11 cellular contexts compared by ENCODE assay signal in the genomic region with DNA sequence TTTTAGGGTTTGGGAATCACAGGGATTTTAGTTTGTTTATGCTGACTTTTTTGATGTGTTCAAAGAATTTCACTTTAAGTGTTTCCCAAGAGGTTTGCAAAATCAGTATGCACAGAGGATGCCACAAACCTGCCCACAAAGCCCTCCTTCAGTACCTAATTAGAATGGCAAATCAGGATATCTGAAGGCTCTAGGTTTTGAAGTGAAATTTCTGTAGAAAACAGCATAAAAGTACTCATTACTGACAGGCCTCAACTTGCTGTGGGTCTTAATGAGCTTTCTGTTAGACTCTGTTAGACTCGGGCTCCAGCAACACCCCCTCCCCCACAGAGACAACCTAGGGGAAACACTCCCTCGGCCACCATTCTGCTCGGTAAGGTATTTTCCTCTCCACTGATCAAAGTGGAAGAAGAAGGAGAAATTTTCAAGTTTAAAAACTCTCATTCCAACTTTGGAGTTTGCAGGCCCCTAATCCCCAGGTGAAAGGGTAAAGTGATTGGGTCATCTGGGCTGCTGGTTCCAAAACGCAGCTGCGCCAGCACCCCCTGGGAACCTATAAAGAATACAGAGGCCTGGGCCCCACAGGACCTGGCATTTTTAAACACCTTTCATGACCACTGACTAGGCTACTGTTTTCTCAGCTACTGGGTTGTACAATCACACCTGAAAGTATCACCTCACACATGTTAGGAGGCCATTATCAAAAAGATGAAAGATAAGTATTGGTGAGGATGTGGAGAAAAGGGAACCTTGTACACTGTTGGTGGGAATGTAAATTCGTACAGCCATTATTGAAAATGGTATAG.
DNase-seq lines count a peak whose midpoint lies in the region; ATAC-seq, FAIRE-seq and TF ChIP-seq lines count a peak whose summit lies in the region.
"Had no signal": no experiment of that assay in that cellular context is flagged by ENCODE, and none has a peak within 500 bp of the region (broad histone marks: within the 10 kb centered on the region; RNA-seq: fewer than 3 reads in every experiment).

No MANE protein-coding gene starts in this region.

- no peak overlapping the region for H2BK5ac ChIP-seq in H1 (ENCODE audit: low read depth, low read length)

- no peak overlapping the region for H2AFZ ChIP-seq in H1 (ENCODE audit: low read length)

- no peak for TF ChIP-seq EP300 in H1 (IDR thresholded peaks at IDR 0.05; ENCODE audit: borderline replicate concordance in 1 of 2, low read depth in 2 of 2, low read length in 2 of 2)

- H3K27me3 ChIP-seq in H1 (replicated peaks in 1 of 4; ENCODE audit: control insufficient read depth in 3 of 4, extremely low read depth in 1 of 4, insufficient read depth in 3 of 4, low read length in 3 of 4) (no peaks in the 10 kb centered on the region), A673 (replicated peaks; ENCODE audit: insufficient read depth, low read depth, low read length, poor library complexity) (no peaks in the 10 kb centered on the region)
- H3K27me3 ChIP-seq: testis had no signal

- FAIRE-seq in H1 (lab: Jason Lieb, UNC), result no peak

- H2BK15ac ChIP-seq in H1 (ENCODE audit: low read length), result no peak overlapping the region

- TF ChIP-seq RAD21 in H1 (IDR thresholded peaks at IDR 0.05 in 1 of 2, conservative IDR thresholded peaks at IDR 0.05 in 1 of 2; ENCODE audit: low read depth in 2 of 2, low read length in 2 of 2), result no peak

- DNase-seq in H1 (ENCODE audit: low read depth in 1 of 2, low spot score in 2 of 2), result no peak
- DNase-seq in mucosa of gallbladder (ENCODE audit: low spot score), result no peak
- no peak for DNase-seq in NCI-H226
- no peak for DNase-seq in A172 (ENCODE audit: low spot score)
- DNase-seq in A673 (ENCODE audit: low spot score), result no peak
- DNase-seq: DMS79 had no signal

- H3K79me1 ChIP-seq in H1 (ENCODE audit: low read depth, low read length), result peaks cover 4% of the 10 kb centered on the region; the same call in 1 of the 2 replicates

- H3K23me2 ChIP-seq in H1 (ENCODE audit: low read depth, low read length), result no peaks in the 10 kb centered on the region

- H4K91ac ChIP-seq in H1 (replicated peaks; ENCODE audit: insufficient read length, low read length), result no peak overlapping the region

- H3K36me3 ChIP-seq in H1 (ENCODE audit: control insufficient read depth in 2 of 4, insufficient read depth in 4 of 4, low read length in 3 of 4) (no peaks in the 10 kb centered on the region; a peak in 1 of 8 replicates), A673 (ENCODE audit: insufficient read depth, low read length, poor library complexity, severe bottlenecking) (no peaks in the 10 kb centered on the region)

- H3K4me1 ChIP-seq in H1 (replicated peaks in 1 of 4; ENCODE audit: control insufficient read depth in 3 of 4, insufficient read depth in 4 of 4, low read length in 3 of 4) (peaks cover 0 to 8% (median 4%) of the 10 kb centered on the region in 4 experiments; a peak in 4 of 7 replicates), A673 (ENCODE audit: insufficient read depth, low read length, poor library complexity, severe bottlenecking) (no peaks in the 10 kb centered on the region)
- H3K4me1 ChIP-seq: testis had no signal

- H3K27ac ChIP-seq in H1 (ENCODE audit: low read depth, low read length) (no peak overlapping the region), A673 (ENCODE audit: low read depth, low read length, poor library complexity, severe bottlenecking) (no peak overlapping the region)
- H3K27ac ChIP-seq: HL-60, testis had no signal

- no peak overlapping the region for H2BK12ac ChIP-seq in H1 (ENCODE audit: low read depth, low read length)

- peak overlapping the region in 1 of 2 experiments; percentile 28; a peak in 1 of 4 replicates for H3K4me2 ChIP-seq in H1 (ENCODE audit: insufficient read depth in 1 of 2, low read depth in 2 of 2, low read length in 2 of 2)

- no TSS peak for BruUV-seq in A673 (replicated peaks; lab: Mats Ljungman, UMichigan)

- 67% methylated on average over 6 of the region's 6 CpGs; no CpG with 5 or more reads in 1 of the 2 experiments for WGBS in H1 (ENCODE audit: extremely low coverage in 1 of 2, insufficient coverage in 1 of 2, insufficient read length in 1 of 2, insufficient replicate concordance in 2 of 2, low coverage in 1 of 2, low lambda C conversion rate in 2 of 2, missing lambda C conversion rate in 1 of 2), 2 experiments

- no peak for TF ChIP-seq POLR2A in H1 (IDR thresholded peaks at IDR 0.05; ENCODE audit: control extremely low read depth in 1 of 2, low read depth in 2 of 2, low read length in 2 of 2)

- H3K9me3 ChIP-seq in H1 (ENCODE audit: insufficient read depth in 2 of 2, low read depth in 1 of 2, low read length in 1 of 2), result no peaks in the 10 kb centered on the region
- no peaks in the 10 kb centered on the region for H3K9me3 ChIP-seq in A673 (ENCODE audit: low read depth, low read length, poor library complexity, severe bottlenecking)
- H3K9me3 ChIP-seq: testis had no signal

- no peak overlapping the region for H3K4ac ChIP-seq in H1 (replicated peaks; ENCODE audit: insufficient read length, low read depth, low read length)

- POLR2A ChIA-PET in H1 (lab: Charles Lee; ENCODE audit: partially characterized antibody), result interaction anchor here (1.5 kb wide), 1 partner anchor 55 kb away, joined by 3 read pairs; no protein-coding TSS in a partner anchor
- POLR2A ChIA-PET in A673 (lab: Charles Lee; ENCODE audit: low non-redundant PET), result no interaction called here

- no peak overlapping the region for H4K5ac ChIP-seq in H1 (ENCODE audit: insufficient read length, low read depth, low read length)

- H2BK20ac ChIP-seq in H1 (ENCODE audit: low read length), result no peak overlapping the region

- no peak overlapping the region for H4K8ac ChIP-seq in H1 (ENCODE audit: extremely low read depth, insufficient read depth, low read length)

- peak; percentile 38 for ATAC-seq in GM18499 (IDR thresholded peaks at IDR 0.05; ENCODE audit: insufficient read depth, unreplicated experiment)
- ATAC-seq in GM21447 (IDR thresholded peaks at IDR 0.05; ENCODE audit: unreplicated experiment), result peak; percentile 71
- ATAC-seq in HG03354 (IDR thresholded peaks at IDR 0.05; ENCODE audit: poor library complexity, severe bottlenecking, unreplicated experiment), result peak; percentile 64

- peaks cover 0 to 3% of the 10 kb centered on the region in 2 experiments for H4K20me1 ChIP-seq in H1 (replicated peaks in 1 of 2; ENCODE audit: control insufficient read depth in 1 of 2, insufficient read depth in 2 of 2, low read length in 2 of 2)

- no peak overlapping the region for H3K9ac ChIP-seq in H1 (replicated peaks in 1 of 4; ENCODE audit: extremely low read depth in 1 of 4, low read depth in 3 of 4, low read length in 3 of 4)

- no peak overlapping the region for H3K23ac ChIP-seq in H1 (ENCODE audit: insufficient read length)

- no peak overlapping the region for H3K14ac ChIP-seq in H1 (ENCODE audit: insufficient read length)

- no peak overlapping the region for H3K56ac ChIP-seq in H1 (replicated peaks; ENCODE audit: insufficient read length, low read depth, low read length)

- CTCF ChIA-PET in H1 (lab: Charles Lee; ENCODE audit: partially characterized antibody) (interaction anchor here (0.7 to 2.7 kb wide), 5 partner anchors 12 to 116 kb away, joined by 3 to 7 read pairs (median 5); no protein-coding TSS in a partner anchor), A673 (lab: Charles Lee) (no interaction called here)

- H2BK120ac ChIP-seq in H1 (replicated peaks; ENCODE audit: low read depth, low read length), result no peak overlapping the region

- TF ChIP-seq CTCF in H1 (IDR thresholded peaks at IDR 0.05; ENCODE audit: control extremely low read depth in 1 of 3, insufficient read depth in 1 of 3, low read depth in 1 of 3, low read length in 3 of 3), result no peak
- TF ChIP-seq CTCF in A673 (conservative IDR thresholded peaks at IDR 0.05; ENCODE audit: low read depth, low read length), result no peak

- no peak overlapping the region for H2AK5ac ChIP-seq in H1 (ENCODE audit: low read depth, low read length)

- no peak overlapping the region for H3K4me3 ChIP-seq in H1 (ENCODE audit: extremely low read depth in 1 of 4, insufficient read depth in 2 of 4, low read depth in 3 of 4, low read length in 4 of 4)
- no peak overlapping the region for H3K4me3 ChIP-seq in A673 (ENCODE audit: low read depth, low read length, poor library complexity, severe bottlenecking)
- H3K4me3 ChIP-seq: testis had no signal

- H3K18ac ChIP-seq in H1 (ENCODE audit: extremely low read depth, low read length), result no peak overlapping the region

- peaks cover 0 to 3% of the 10 kb centered on the region in 2 experiments; a peak in 1 of 4 replicates for H3K79me2 ChIP-seq in H1 (ENCODE audit: control insufficient read depth in 1 of 2, insufficient read depth in 2 of 2, low read length in 2 of 2)

- intact Hi-C loops in A673 (cut with micrococcal nuclease; ENCODE audit: unreplicated experiment), result loop anchor here (2.0 kb wide), 1 partner anchor 116 kb away; no protein-coding TSS in a partner anchor

TF ChIP-seq in H1, 55 proteins besides CTCF, POLR2A, EP300 and RAD21:
- TF ChIP-seq EGR1 (IDR thresholded peaks at IDR 0.05; ENCODE audit: borderline replicate concordance, low read depth, low read length) (0 out of 2 replicates have a peak, but pooled peaks have one; percentile 6), EZH2 (IDR thresholded peaks at IDR 0.05; ENCODE audit: low read depth, low read length, severe bottlenecking) (no peak)
TF ChIP-seq in H1: peak in this region for 1.
